ENCODE assay signal across 9 cellular contexts in the genomic region with DNA sequence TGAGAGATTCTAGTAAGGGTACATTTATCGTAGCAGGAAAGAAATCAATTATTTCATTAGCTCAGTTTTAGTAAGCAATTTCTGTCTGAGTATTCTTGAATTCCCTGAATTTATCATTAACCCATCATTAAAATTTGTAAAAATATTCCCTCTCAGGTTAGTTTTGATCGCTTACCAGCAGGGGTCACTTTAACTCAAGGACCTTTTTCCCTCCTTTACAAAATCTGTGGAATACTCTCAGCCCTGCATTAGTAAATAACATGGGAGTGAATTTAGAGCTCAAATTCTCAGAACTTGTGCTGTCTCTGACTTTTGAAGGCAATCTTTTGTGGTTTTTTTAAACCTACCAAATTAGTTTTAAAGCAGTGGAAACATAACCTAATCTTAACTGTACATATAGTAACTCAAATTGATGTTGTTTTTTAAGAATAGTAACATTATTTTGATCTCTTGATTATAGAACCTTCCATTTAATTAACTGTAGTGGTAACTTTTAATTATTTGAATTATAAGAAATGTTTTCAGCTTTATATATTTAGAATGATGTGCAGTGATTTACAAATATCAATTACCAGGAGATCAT.
DNase-seq lines count a peak whose midpoint lies in the region; ATAC-seq and TF ChIP-seq lines count a peak whose summit lies in the region.
"Had no signal": no experiment of that assay in that cellular context is flagged by ENCODE, and none has a peak within 500 bp of the region (broad histone marks: within the 10 kb centered on the region; RNA-seq: fewer than 3 reads in every experiment).

No MANE protein-coding gene starts in this region.

- no peak overlapping the region for H3K27ac Mint-ChIP-seq in naive thymus-derived CD8-positive, alpha-beta T cell

- no peak overlapping the region for H3K4me3 ChIP-seq in brain microvascular endothelial cell (ENCODE audit: low read depth, low read length)
- H3K4me3 ChIP-seq: skin epidermis had no signal

- peaks cover 8% of the 10 kb centered on the region for H3K36me3 ChIP-seq in brain microvascular endothelial cell (replicated peaks)

- ATAC-seq in GM19328 (IDR thresholded peaks at IDR 0.05; ENCODE audit: unreplicated experiment), result no peak
- ATAC-seq in naive thymus-derived CD8-positive, alpha-beta T cell, result no peak

- H3K36me3 Mint-ChIP-seq in naive thymus-derived CD8-positive, alpha-beta T cell, result peaks cover 11 to 37% (median 20%) of the 10 kb centered on the region in 3 donors

- no peak overlapping the region for H3K4me3 Mint-ChIP-seq in naive thymus-derived CD8-positive, alpha-beta T cell

- no peaks in the 10 kb centered on the region for H3K27me3 Mint-ChIP-seq in naive thymus-derived CD8-positive, alpha-beta T cell

- H3K27me3 ChIP-seq in brain microvascular endothelial cell (replicated peaks), result no peaks in the 10 kb centered on the region

- CTCF ChIA-PET in GM10248 (lab: Yijun Ruan, JAX), result interaction anchor here (0.8 to 2.0 kb wide), 12 partner anchors 11 to 236 kb away, joined by 3 to 9 read pairs (median 4); no protein-coding TSS in a partner anchor

- DNase-seq in GM10248 (ENCODE audit: extremely low spot score), result no peak
- peak; percentile 75 for DNase-seq in NCI-H1694 (lab: John Stamatoyannopoulos, UW)
- DNase-seq in brain microvascular endothelial cell, result no peak
- DNase-seq in lung microvascular endothelial cell (ENCODE audit: low read depth in 2 of 2), result peak; percentile 48 to 73
- DNase-seq in UCSD-AML1 (lab: John Stamatoyannopoulos, UW; ENCODE audit: unreplicated experiment), result no peak
- DNase-seq in activated CD8-positive, alpha-beta memory T cell treated with anti-CD3 and anti-CD28 coated beads, Interleukin-2, amount 50 U/mL, for 48 hours, result no peak
- no peak for DNase-seq in naive thymus-derived CD8-positive, alpha-beta T cell

- H3K4me1 Mint-ChIP-seq in naive thymus-derived CD8-positive, alpha-beta T cell, result no peaks in the 10 kb centered on the region

- no peaks in the 10 kb centered on the region for H3K9me3 Mint-ChIP-seq in naive thymus-derived CD8-positive, alpha-beta T cell

- in situ Hi-C loops in brain microvascular endothelial cell (cut with HindIII; ENCODE audit: low pct_ligation_motif_present, low sequenced_read_pairs), result no loop called here

- POLR2A ChIA-PET in GM10248 (lab: Yijun Ruan, JAX), result no interaction called here
- POLR2A ChIA-PET in naive thymus-derived CD8-positive, alpha-beta T cell (lab: Charles Lee), result no interaction called here

- H3K27ac ChIP-seq in brain microvascular endothelial cell, result no peak overlapping the region
- H3K27ac ChIP-seq: skin epidermis had no signal

- TF ChIP-seq CTCF in GM10248 (IDR thresholded peaks at IDR 0.05; ENCODE audit: control extremely low read depth, extremely low read depth, low read depth, missing control alignments) (peak; percentile 41), brain microvascular endothelial cell (IDR thresholded peaks at IDR 0.05; ENCODE audit: low read depth, low read length, missing control alignments) (peak; percentile 62)

Comparison
In these comparisons a context has a peak if more than half of its experiments do, and no peak if none do; other contexts are left out.
1. DNase-seq: peak in NCI-H1694 (single experiment) and lung microvascular endothelial cell (2 of 2); none in GM10248 (single experiment), brain microvascular endothelial cell (single experiment), UCSD-AML1 (single experiment), activated CD8-positive, alpha-beta memory T cell treated with anti-CD3 and anti-CD28 coated beads, Interleukin-2, amount 50 U/mL, for 48 hours (single experiment) and naive thymus-derived CD8-positive, alpha-beta T cell (0 of 10).